In genomic region chr5:158317507-158317906, GRCh38 we compare ENCODE assay signal across 26 cellular contexts.
"Had no signal": no experiment of that assay in that cellular context is flagged by ENCODE, and none has a peak within 500 bp of the region (broad histone marks: within the 10 kb centered on the region; RNA-seq: fewer than 3 reads in every experiment).

No MANE protein-coding gene starts in this region.

- ATAC-seq: body of pancreas; left ventricle myocardium superior; pancreas; psoas muscle; stimulated activated effector memory CD8-positive, alpha-beta T cell treated with anti-CD3 and anti-CD28 coated beads, Interleukin-12 subunit alpha, Interleukin-12 subunit beta, amount 100 ng/mL, for 72 hours had no signal

- DNase-seq: activated CD4-positive, alpha-beta T cell treated with anti-CD3 and anti-CD28 coated beads for 48 hours; activated CD4-positive, alpha-beta T cell treated with anti-CD3 and anti-CD28 coated beads, Interleukin-2, amount 50 U/mL, for 48 hours; activated CD8-positive, alpha-beta memory T cell treated with anti-CD3 and anti-CD28 coated beads for 24 hours; activated effector memory CD4-positive, alpha-beta T cell treated with Interleukin-2 at 50 U/mL for 16 hours; activated naive CD4-positive, alpha-beta T cell treated with Interleukin-2 at 50 U/mL for 16 hours; adrenal gland; aorta; body of pancreas; effector memory CD4-positive, alpha-beta T cell; glutamatergic neuron; left ventricle myocardium superior; mammary epithelial cell; naive B cell; nephron progenitor cell; pancreas; psoas muscle; sigmoid colon; small intestine; stimulated activated CD4-positive, alpha-beta T cell treated with anti-CD3 and anti-CD28 coated beads, Interleukin-4, amount 100 ng/mL, for 24 hours; uterus had no signal

- H3K4me3 ChIP-seq: adrenal gland, body of pancreas, pancreas, psoas muscle, sigmoid colon, thoracic aorta, uterus had no signal

- H3K36me3 ChIP-seq: adrenal gland, neutrophil, pancreas, sigmoid colon, thoracic aorta, uterus had no signal

- H3K9me3 ChIP-seq: adrenal gland, body of pancreas, neutrophil, pancreas, psoas muscle, sigmoid colon, thoracic aorta, uterus had no signal

- H3K27ac ChIP-seq: adrenal gland, body of pancreas, neutrophil, pancreas, psoas muscle, sigmoid colon, thoracic aorta, uterus had no signal

- H3K27me3 ChIP-seq: adrenal gland, body of pancreas, neutrophil, pancreas, sigmoid colon, uterus had no signal

- H3K4me1 ChIP-seq: adrenal gland, body of pancreas, pancreas, psoas muscle, uterus had no signal

- FAIRE-seq: colon, frontal cortex, islet of Langerhans, pancreas, small intestine had no signal
